In genomic region chr13:113821847-113822246, GRCh38 we compare ENCODE assay signal across 12 cellular contexts. TPM values are rescaled to one million over a fixed set of nuclear protein-coding genes. Genes with fewer than 3 reads are reported as not detected.
DNase-seq lines count a peak whose midpoint lies in the region; ATAC-seq and TF ChIP-seq lines count a peak whose summit lies in the region.
"Had no signal": no experiment of that assay in that cellular context is flagged by ENCODE, and none has a peak within 500 bp of the region (broad histone marks: within the 10 kb centered on the region; RNA-seq: fewer than 3 reads in every experiment).

No MANE protein-coding gene starts in this region.

- H3K4me3 Mint-ChIP-seq in brain = no peak overlapping the region
- H3K4me3 Mint-ChIP-seq: type B pancreatic cell had no signal

- no peaks in the 10 kb centered on the region for H3K36me3 ChIP-seq in hepatocyte (replicated peaks; ENCODE audit: insufficient read depth, low read depth)

- H3K27ac ChIP-seq in hepatocyte = peak overlapping the region; percentile 89
- peak overlapping the region in 16 of 21 experiments; percentile 4 to 89 (median 71) for H3K27ac ChIP-seq in skin epidermis

- H3K27ac Mint-ChIP-seq in brain = peak overlapping the region in 3 of 5 experiments; percentile 45 to 95 (median 89)
- H3K27ac Mint-ChIP-seq: type B pancreatic cell had no signal

- no peaks in the 10 kb centered on the region for H3K9me3 ChIP-seq in hepatocyte (ENCODE audit: low read depth)

- TF ChIP-seq CTCF in brain (conservative IDR thresholded peaks at IDR 0.05) (no peak), hepatocyte (IDR thresholded peaks at IDR 0.05; ENCODE audit: poor library complexity) (no peak)

- ATAC-seq in GM21526 (IDR thresholded peaks at IDR 0.05; ENCODE audit: low FRiP score, unreplicated experiment) = no peak
- no peak for ATAC-seq in HG03378 (IDR thresholded peaks at IDR 0.05; ENCODE audit: unreplicated experiment)
- ATAC-seq in left colon = no peak
- ATAC-seq in HG03280 (IDR thresholded peaks at IDR 0.05; ENCODE audit: unreplicated experiment) = no peak

- no peaks in the 10 kb centered on the region for H3K27me3 ChIP-seq in hepatocyte

- no peaks in the 10 kb centered on the region for H3K9me2 ChIP-seq in hepatocyte (replicated peaks; ENCODE audit: insufficient read depth)

- H3K4me2 ChIP-seq in hepatocyte = no peak overlapping the region

- WGBS in hepatocyte (ENCODE audit: low lambda C conversion rate, missing lambda C conversion rate) = 98% methylated on average over 24 of the region's 24 CpGs

- no peaks in the 10 kb centered on the region for H4K20me1 ChIP-seq in hepatocyte (ENCODE audit: insufficient read depth, poor library complexity, severe bottlenecking)

- no peak overlapping the region for H2AFZ ChIP-seq in hepatocyte

- DNase-seq in DMS79 (lab: John Stamatoyannopoulos, UW) (peak; percentile 21), hepatocyte (ENCODE audit: low spot score) (no peak), left colon (no peak)
- DNase-seq: activated CD4-positive, alpha-beta T cell treated with anti-CD3 and anti-CD28 coated beads, Interleukin-2, amount 50 U/mL, for 4 hours; activated effector memory CD4-positive, alpha-beta T cell treated with anti-CD3 and anti-CD28 coated beads, Interleukin-2, amount 50 U/mL, for 16 hours; central memory CD4-positive, alpha-beta T cell had no signal

- H3K4me1 Mint-ChIP-seq in brain = peaks cover 22% of the 10 kb centered on the region

- H3K4me3 ChIP-seq in hepatocyte (no peak overlapping the region), skin epidermis (no peak overlapping the region)

- no peaks in the 10 kb centered on the region for H3K79me2 ChIP-seq in hepatocyte

- intact Hi-C loops in left colon (cut with DNase I, micrococcal nuclease) = no loop called here

- peaks cover 0 to 9% (median 0%) of the 10 kb centered on the region in 5 experiments for H3K9me3 Mint-ChIP-seq in brain
- H3K9me3 Mint-ChIP-seq: type B pancreatic cell had no signal

- H3K4me1 ChIP-seq in hepatocyte (ENCODE audit: insufficient read depth) = peaks cover 16% of the 10 kb centered on the region

- no peaks in the 10 kb centered on the region for H3K27me3 Mint-ChIP-seq in brain

- peaks cover 20% of the 10 kb centered on the region for H3K36me3 Mint-ChIP-seq in brain

RNA-seq across cellular contexts. Expression of gene GAS6, which starts 42.0 kb away (rescaled TPM):
- polyA plus RNA-seq in brain (ENCODE audit: insufficient read depth, low read depth, low replicate concordance) (43.7 TPM), hepatocyte (146 and 163 TPM in 2 replicates)
- total RNA-seq in hepatocyte (62.5 and 70.0 TPM in 2 replicates), left colon (100 to 1,000 TPM; 125 to 185 TPM)
